Comparison of ENCODE assay signal across 2 cellular contexts in genomic region chr6:125558451-125558850, GRCh38.
TF ChIP-seq lines count a peak whose summit lies in the region.

No MANE protein-coding gene starts in this region.

TF ChIP-seq in K562, 482 proteins besides CTCF, POLR2A, EP300 and RAD21:
- TF ChIP-seq GABPA (tag; conservative IDR thresholded peaks at IDR 0.05; ENCODE audit: low read depth): no peak
- TF ChIP-seq ATF4 (CRISPR knock-in tag; IDR thresholded peaks at IDR 0.05): no peak
- no peak for TF ChIP-seq KAT2B (IDR thresholded peaks at IDR 0.05; ENCODE audit: low read depth, low read length)
- TF ChIP-seq ZBTB1 (CRISPR knock-in tag; IDR thresholded peaks at IDR 0.05; ENCODE audit: borderline replicate concordance, low read depth): no peak

TF ChIP-seq in GM23338, 12 proteins besides CTCF, POLR2A, EP300 and RAD21:
- no peak for TF ChIP-seq POLR2AphosphoS5 (IDR thresholded peaks at IDR 0.05; ENCODE audit: low read depth)
- TF ChIP-seq STAT1 (IDR thresholded peaks at IDR 0.05; ENCODE audit: unreplicated experiment): no peak
TF ChIP-seq in GM23338: peak in this region for 0.
